8 cellular contexts compared by ENCODE assay signal in the genomic region with DNA sequence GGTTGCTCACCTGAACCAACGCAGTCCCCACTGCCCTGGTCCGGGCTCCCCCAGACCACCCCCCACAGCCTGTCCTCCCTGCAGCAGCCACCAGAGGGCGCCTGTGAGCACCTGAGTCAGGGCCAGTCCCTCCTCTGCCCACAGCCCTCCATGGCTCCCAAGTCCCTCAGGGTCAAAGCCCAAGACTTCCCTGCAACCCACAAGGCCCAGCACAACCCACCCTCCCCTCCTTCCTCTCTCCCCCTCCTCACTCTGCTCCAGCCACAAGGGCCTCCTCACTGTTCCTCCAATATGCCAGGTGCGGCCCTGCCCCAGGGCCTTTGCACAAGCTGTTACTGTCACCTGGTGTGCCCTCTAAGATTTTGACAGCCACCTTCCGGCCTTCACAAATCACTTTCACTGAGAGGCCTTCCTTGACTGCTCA.
DNase-seq lines count a peak whose midpoint lies in the region; ATAC-seq and TF ChIP-seq lines count a peak whose summit lies in the region.

No MANE protein-coding gene starts in this region.

- DNase-seq in DMS 273 (lab: John Stamatoyannopoulos, UW; ENCODE audit: unreplicated experiment) (peak; percentile 68), DMS 273 treated with DMSO at 0.1 percent for 48 hours (lab: John Stamatoyannopoulos, UW) (no peak), fibroblast of pulmonary artery (ENCODE audit: low read depth) (no peak), NCI-H1694 treated with DMSO at 0.1 percent for 48 hours (lab: John Stamatoyannopoulos, UW) (no peak)
- DNase-seq in activated CD8-positive, alpha-beta memory T cell treated with anti-CD3 and anti-CD28 coated beads, Interleukin-2, amount 50 U/mL, for 48 hours: peak; percentile 95
- peak; percentile 64 for DNase-seq in stimulated activated CD4-positive, alpha-beta T cell treated with anti-CD3 and anti-CD28 coated beads, Interleukin-1b, Interleukin-23, amount 100 ng/mL, for 48 hours

- TF ChIP-seq CTCF in fibroblast of pulmonary artery (IDR thresholded peaks at IDR 0.05; ENCODE audit: low read length, missing control alignments): peak; percentile 81

- no peak overlapping the region for H3K4me3 ChIP-seq in fibroblast of pulmonary artery (replicated peaks; ENCODE audit: low read depth, low read length)

- ATAC-seq in HG02798 (IDR thresholded peaks at IDR 0.05; ENCODE audit: poor library complexity, unreplicated experiment): no peak
- no peak for ATAC-seq in HG03045 (IDR thresholded peaks at IDR 0.05; ENCODE audit: unreplicated experiment)

Comparison
In these comparisons a context has a peak if more than half of its experiments do, and no peak if none do; other contexts are left out.
1. DNase-seq: peak in DMS 273 (single experiment), activated CD8-positive, alpha-beta memory T cell treated with anti-CD3 and anti-CD28 coated beads, Interleukin-2, amount 50 U/mL, for 48 hours (single experiment) and stimulated activated CD4-positive, alpha-beta T cell treated with anti-CD3 and anti-CD28 coated beads, Interleukin-1b, Interleukin-23, amount 100 ng/mL, for 48 hours (single experiment); none in DMS 273 treated with DMSO at 0.1 percent for 48 hours (single experiment), fibroblast of pulmonary artery (single experiment) and NCI-H1694 treated with DMSO at 0.1 percent for 48 hours (single experiment).